Comparison of ENCODE assay signal across 8 cellular contexts in genomic region chr14:74018704-74019407, GRCh38. TPM values are rescaled to one million over a fixed set of nuclear protein-coding genes. Genes with fewer than 3 reads are reported as not detected.
DNase-seq lines count a peak whose midpoint lies in the region; ATAC-seq, FAIRE-seq and TF ChIP-seq lines count a peak whose summit lies in the region.

BBOF1 (plus strand) TSS chr14:74019349; CDS start chr14:74019479, 130 bp downstream.
ENTPD5 (minus strand) TSS chr14:74019288; CDS start chr14:73988102, 31,186 bp downstream.

- H3K27me3 ChIP-seq in right cardiac atrium (ENCODE audit: control insufficient read depth, insufficient read depth): no peaks in the 10 kb centered on the region

- WGBS in right cardiac atrium: under 1% methylated on average over 86 of the region's 86 CpGs

- H3K4me3 ChIP-seq in right cardiac atrium (ENCODE audit: low read length): peak within 1 kb of the TSS; percentile 52

- peaks cover 8% of the 10 kb centered on the region for H3K4me1 Mint-ChIP-seq in T-helper 17 cell

- H3K36me3 Mint-ChIP-seq in T-helper 17 cell (ENCODE audit: low read depth): no peaks in the 10 kb centered on the region

- H3K27ac ChIP-seq in angular gyrus (ENCODE audit: low read depth, low read length): peak within 1 kb of the TSS; percentile 85
- peak within 1 kb of the TSS; percentile 89 for H3K27ac ChIP-seq in right cardiac atrium (ENCODE audit: low read length)

- FAIRE-seq in GM12891 (lab: Jason Lieb, UNC) (peak; percentile 99), urothelium cell line (lab: Jason Lieb, UNC) (peak; percentile 100)

- peak; percentile 89 for ATAC-seq in HG02840 (IDR thresholded peaks at IDR 0.05; ENCODE audit: low FRiP score, unreplicated experiment)
- peak; percentile 96 for ATAC-seq in T-helper 17 cell
- ATAC-seq in right cardiac atrium: peak; percentile 99

- intact Hi-C loops in right cardiac atrium (cut with DNase I): no loop called here

- DNase-seq in GM12891 (ENCODE audit: insufficient read length, low spot score) (peak; percentile 91), NCI-H146 treated with DMSO at 0.1 percent for 48 hours (lab: John Stamatoyannopoulos, UW; ENCODE audit: unreplicated experiment) (peak; percentile 42), T-helper 17 cell (peak; percentile 81 to 88 (median 85)), right cardiac atrium (peak; percentile 90 to 96 (median 95)), putamen (ENCODE audit: low spot score) (peak; percentile 90), urothelium cell line (ENCODE audit: low spot score) (peak; percentile 100)

- H3K27ac Mint-ChIP-seq in T-helper 17 cell: peak within 1 kb of the TSS; percentile 93

- TF ChIP-seq POLR2A in GM12891 (IDR thresholded peaks at IDR 0.05; ENCODE audit: low read depth, low read length): peak; percentile 44; the same call in 1 of the 2 replicates

- no peaks in the 10 kb centered on the region for H3K4me1 ChIP-seq in right cardiac atrium (ENCODE audit: control insufficient read depth, insufficient read depth, low read length)

- H3K27me3 Mint-ChIP-seq in T-helper 17 cell: no peaks in the 10 kb centered on the region

- peak within 1 kb of the TSS; percentile 95 for H3K4me3 Mint-ChIP-seq in T-helper 17 cell

- H3K9me3 ChIP-seq in T-helper 17 cell (ENCODE audit: control insufficient read depth, low read length, poor library complexity, severe bottlenecking) (no peaks in the 10 kb centered on the region), right cardiac atrium (ENCODE audit: control insufficient read depth, low read length) (no peaks in the 10 kb centered on the region)

TF ChIP-seq in GM12891, 5 proteins besides CTCF, POLR2A, EP300 and RAD21:
- TF ChIP-seq PAX5 (IDR thresholded peaks at IDR 0.05; ENCODE audit: insufficient read depth, low read length, severe bottlenecking) (no peak), POU2F2 (IDR thresholded peaks at IDR 0.05; ENCODE audit: low read depth, low read length) (no peak), POLR2AphosphoS5 (IDR thresholded peaks at IDR 0.05; ENCODE audit: low read depth, low read length) (peak; percentile 54; the same call in 1 of the 2 replicates), SPI1 (IDR thresholded peaks at IDR 0.05; ENCODE audit: low read depth, low read length) (no peak), TAF1 (IDR thresholded peaks at IDR 0.05; ENCODE audit: low read depth, low read length) (peak; percentile 41; the same call in 1 of the 2 replicates)

RNA-seq across cellular contexts. Expression of gene BBOF1, which starts in this region (rescaled TPM):
- polyA plus RNA-seq in GM12891 (2012; ENCODE audit: low read depth, missing spikeins): 1.9 TPM
- total RNA-seq in T-helper 17 cell (1 to 10 TPM; 2.5 to 2.8 TPM), right cardiac atrium (1 to 10 TPM; 4.9 to 5.5 (median 5.3) TPM)
- 4.5 TPM for polyA plus RNA-seq in right cardiac atrium

RNA-seq across cellular contexts. Expression of gene ENTPD5, which starts in this region (rescaled TPM):
- 4.5 TPM for polyA plus RNA-seq in GM12891 (2012; ENCODE audit: low read depth, missing spikeins)
- total RNA-seq in T-helper 17 cell (1 to 10 TPM; 8.3 to 8.9 TPM), right cardiac atrium (1 to 10 TPM; 7.6 to 8.7 (median 7.9) TPM)
- 5.7 TPM for polyA plus RNA-seq in right cardiac atrium

Comparison
In these comparisons a context has a peak if more than half of its experiments do, and no peak if none do; other contexts are left out.
1. Peak in every context shown above with its lines: DNase-seq, ATAC-seq, H3K4me3 ChIP-seq and H3K27ac ChIP-seq.
2. DNase-seq: peak in every context shown above with its lines; median percentile 100 in urothelium cell line; 95 in right cardiac atrium; 91 in GM12891; 90 in putamen; 85 in T-helper 17 cell; 42 in NCI-H146 treated with DMSO at 0.1 percent for 48 hours.